In the genomic region with DNA sequence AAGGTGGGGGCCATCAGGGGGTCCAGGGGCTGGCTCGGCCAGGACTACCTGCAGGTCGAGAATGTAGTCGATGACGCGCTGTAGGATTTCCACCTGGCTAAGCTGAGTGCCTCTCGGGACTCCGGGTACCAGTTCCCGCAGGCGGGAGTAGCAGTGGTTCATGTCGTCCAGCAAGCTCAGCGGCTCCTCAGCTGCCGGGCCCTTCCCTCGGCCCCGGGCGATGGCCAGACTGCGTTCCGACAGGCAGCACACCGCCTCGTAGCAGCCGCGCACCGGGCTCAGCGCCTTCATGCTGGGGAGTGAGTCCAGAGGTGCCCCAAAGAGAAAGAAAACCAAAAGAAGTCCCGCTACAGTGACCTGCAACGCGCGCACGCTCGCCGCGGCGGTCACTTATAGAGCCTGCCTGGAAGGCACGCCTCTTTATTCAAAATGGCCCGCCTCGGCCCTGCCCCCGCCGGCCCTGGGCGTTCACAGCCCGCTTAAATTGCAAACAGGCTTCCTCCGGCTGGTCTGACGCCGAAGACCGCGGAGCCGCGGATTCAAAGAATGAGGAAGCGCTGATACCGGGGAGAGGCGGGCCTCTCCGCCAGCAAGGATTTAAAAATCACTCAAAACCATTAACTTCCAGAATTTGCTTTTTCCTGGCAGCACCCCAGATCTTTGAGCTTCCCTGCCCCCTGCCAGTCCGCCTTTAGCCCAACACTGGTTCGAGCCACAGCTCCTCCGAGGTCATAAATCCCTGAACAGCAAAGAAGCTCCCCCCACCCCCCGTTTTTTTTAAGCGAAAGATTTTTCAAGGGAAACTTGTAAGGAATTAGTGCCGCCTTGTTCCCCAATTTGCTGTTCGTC, we compare ENCODE assay signal across 8 cellular contexts. TPM values are rescaled to one million over a fixed set of nuclear protein-coding genes. Genes with fewer than 3 reads are reported as not detected.
DNase-seq lines count a peak whose midpoint lies in the region; ATAC-seq and TF ChIP-seq lines count a peak whose summit lies in the region.

A gene with protein sequence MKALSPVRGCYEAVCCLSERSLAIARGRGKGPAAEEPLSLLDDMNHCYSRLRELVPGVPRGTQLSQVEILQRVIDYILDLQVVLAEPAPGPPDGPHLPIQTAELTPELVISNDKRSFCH (minus strand): TSS at position 366 of the 849 bp plus-strand sequence. CDS start 75 bp downstream, at position 291.

- H3K36me3 ChIP-seq in right atrium auricular region = peaks cover 23% of the 10 kb centered on the region
- no peaks in the 10 kb centered on the region for H3K36me3 ChIP-seq in rectal smooth muscle tissue (ENCODE audit: control insufficient read depth, insufficient read depth, low read length)
- H3K36me3 ChIP-seq in vagina = no peaks in the 10 kb centered on the region

- H3K4me3 ChIP-seq in right atrium auricular region (peak within 1 kb of the TSS; percentile 68 to 79), rectal smooth muscle tissue (ENCODE audit: low read length) (peak within 1 kb of the TSS; percentile 94), vagina (peak within 1 kb of the TSS; percentile 65 to 73)

- TF ChIP-seq CTCF in right atrium auricular region (IDR thresholded peaks at IDR 0.05) (peak in 1 of 2 donors; percentile 11), vagina (IDR thresholded peaks at IDR 0.05) (peak in 1 of 3 experiments; percentile 4)

- H3K27ac ChIP-seq in angular gyrus (ENCODE audit: low read depth, low read length) (peak within 1 kb of the TSS; percentile 81), right atrium auricular region (peak within 1 kb of the TSS; percentile 90 to 93), rectal smooth muscle tissue (ENCODE audit: low read depth, low read length) (peak within 1 kb of the TSS; percentile 90), vagina (peak within 1 kb of the TSS; percentile 86)

- H3K27me3 ChIP-seq in right atrium auricular region = no peaks in the 10 kb centered on the region
- no peaks in the 10 kb centered on the region for H3K27me3 ChIP-seq in rectal smooth muscle tissue (ENCODE audit: control insufficient read depth, insufficient read depth, low read length)
- H3K27me3 ChIP-seq in vagina = no peaks in the 10 kb centered on the region

- H3K9me3 ChIP-seq in right atrium auricular region (no peaks in the 10 kb centered on the region), vagina (no peaks in the 10 kb centered on the region)

- peak; percentile 99 for TF ChIP-seq POLR2A in GM15510 (IDR thresholded peaks at IDR 0.05; ENCODE audit: borderline replicate concordance, extremely low read depth, insufficient read length)
- TF ChIP-seq POLR2A in vagina (IDR thresholded peaks at IDR 0.05) = peak; percentile 86 to 89

- peaks cover 0 to 68% of the 10 kb centered on the region in 2 donors for H3K4me1 ChIP-seq in right atrium auricular region
- peaks cover 28% of the 10 kb centered on the region for H3K4me1 ChIP-seq in rectal smooth muscle tissue (ENCODE audit: control insufficient read depth, insufficient read depth, low read length)
- H3K4me1 ChIP-seq in vagina = peaks cover 70% of the 10 kb centered on the region

- H3K9ac ChIP-seq in rectal smooth muscle tissue (ENCODE audit: low read length) = peak within 1 kb of the TSS; percentile 43

- DNase-seq in NCI-H1694 (lab: John Stamatoyannopoulos, UW) = peak; percentile 73
- peak; percentile 99 for DNase-seq in right atrium auricular region (ENCODE audit: low spot score)
- peak in 1 of 2 donors; percentile 98 for DNase-seq in vagina (ENCODE audit: extremely low spot score in 2 of 2)

- peak; percentile 56 for ATAC-seq in HG02852 (IDR thresholded peaks at IDR 0.05; ENCODE audit: unreplicated experiment)

- intact Hi-C loops in T-helper 2 cell treated with Interferon-gamma antibody and Interleukin-4, amounts not matched to agents 100 ng/mL and 5 ng/mL, for 36 hours (cut with micrococcal nuclease) = loop anchor here (2.0 to 10.0 kb wide), 2 partner anchors 77 to 395 kb away; a partner anchor contains a TSS
- intact Hi-C loops in vagina (cut with DNase I) = no loop called here

RNA-seq across cellular contexts. Expression of the gene that starts here (rescaled TPM):
- 19.0 and 19.5 TPM in 2 replicates for total RNA-seq in T-helper 2 cell treated with Interferon-gamma antibody and Interleukin-4, amounts not matched to agents 100 ng/mL and 5 ng/mL, for 36 hours
- 100 to 1,000 TPM; 145 to 357 TPM for total RNA-seq in right atrium auricular region
- 358 TPM for total RNA-seq in vagina
